In genomic region chr2:241483305-241483704, GRCh38 we compare ENCODE assay signal across 38 cellular contexts.
"Had no signal": no experiment of that assay in that cellular context is flagged by ENCODE, and none has a peak within 500 bp of the region (broad histone marks: within the 10 kb centered on the region; RNA-seq: fewer than 3 reads in every experiment).

No MANE protein-coding gene starts in this region.

- H3K27me3 ChIP-seq: adrenal gland, ascending aorta, body of pancreas, brain microvascular endothelial cell, breast epithelium, cardiac muscle cell had no signal

- H3K36me3 Mint-ChIP-seq: activated naive CD4-positive, alpha-beta T cell treated with anti-CD3 and anti-CD28 coated beads, Interleukin-2, amount 10 ng/mL, durations not matched to agents 7 days and 5 days; activated naive CD4-positive, alpha-beta T cell treated with anti-CD3 and anti-CD28 coated beads, Interleukin-2, amount 50 U/mL, for 72 hours; activated naive CD8-positive, alpha-beta T cell treated with anti-CD3 and anti-CD28 coated beads for 36 hours; activated naive CD8-positive, alpha-beta T cell treated with anti-CD3 and anti-CD28 coated beads, Interleukin-2, amount 10 ng/mL, durations not matched to agents 7 days and 5 days had no signal

- DNase-seq: activated effector memory CD4-positive, alpha-beta T cell treated with anti-CD3 and anti-CD28 coated beads, Interleukin-2, amount 50 U/mL, for 16 hours; activated effector memory CD4-positive, alpha-beta T cell treated with Interleukin-2 at 50 U/mL for 16 hours; activated gamma-delta T cell; activated gamma-delta T cell treated with Interleukin-2 at 50 U/mL for 16 hours; activated naive CD4-positive, alpha-beta T cell; activated naive CD4-positive, alpha-beta T cell treated with anti-CD3 and anti-CD28 coated beads for 36 hours; activated naive CD4-positive, alpha-beta T cell treated with anti-CD3 and anti-CD28 coated beads, Interleukin-2, amount 10 ng/mL, durations not matched to agents 7 days and 5 days; activated naive CD4-positive, alpha-beta T cell treated with anti-CD3 and anti-CD28 coated beads, Interleukin-2, amount 50 U/mL, for 16 hours; activated naive CD4-positive, alpha-beta T cell treated with Interleukin-2 at 50 U/mL for 16 hours; activated naive CD8-positive, alpha-beta T cell treated with anti-CD3 and anti-CD28 coated beads for 36 hours; activated naive CD8-positive, alpha-beta T cell treated with anti-CD3 and anti-CD28 coated beads, Interleukin-2, amount 10 ng/mL, durations not matched to agents 7 days and 5 days; activated naive CD8-positive, alpha-beta T cell treated with anti-CD3 and anti-CD28 coated beads, Interleukin-2, amount 50 U/mL, for 24 hours; activated T-cell treated with anti-CD3 and anti-CD28 coated beads for 4 hours; activated T-cell treated with anti-CD3 and anti-CD28 coated beads, Interleukin-2, amount 50 U/mL, for 1 hour; activated T-cell treated with anti-CD3 and anti-CD28 coated beads, Interleukin-2, amount 50 U/mL, for 24 hours; activated T-cell treated with anti-CD3 and anti-CD28 coated beads, Interleukin-2, amount 50 U/mL, for 4 hours; activated T-cell treated with anti-CD3 and anti-CD28 coated beads, Interleukin-2, amount 50 U/mL, for 48 hours; activated T-cell treated with anti-CD3 and anti-CD28 coated beads, Interleukin-2, amount 50 U/mL, for 72 hours; adrenal gland; amniotic stem cell; amygdala; anterior cingulate cortex; aorta; body of pancreas; brain microvascular endothelial cell; central memory CD4-positive, alpha-beta T cell had no signal

- H3K4me1 ChIP-seq: ascending aorta, body of pancreas, breast epithelium had no signal

- ATAC-seq: activated naive CD4-positive, alpha-beta T cell treated with anti-CD3 and anti-CD28 coated beads, Interleukin-2, amount 50 U/mL, for 72 hours; activated naive CD8-positive, alpha-beta T cell treated with anti-CD3 and anti-CD28 coated beads, Interleukin-2, amount 50 U/mL, for 24 hours; activated T-cell treated with anti-CD3 and anti-CD28 coated beads, Interleukin-2, amount 50 U/mL, for 4 hours; activated T-cell treated with anti-CD3 and anti-CD28 coated beads, Interleukin-2, amount 50 U/mL, for 72 hours; activated T-helper 17 cell treated with anti-CD3 and anti-CD28 coated beads, Interleukin-2, amount 50 U/mL, for 72 hours; body of pancreas had no signal

- H3K9me3 Mint-ChIP-seq: activated naive CD4-positive, alpha-beta T cell treated with anti-CD3 and anti-CD28 coated beads for 36 hours; activated naive CD4-positive, alpha-beta T cell treated with anti-CD3 and anti-CD28 coated beads, Interleukin-2, amount 10 ng/mL, durations not matched to agents 7 days and 5 days; activated naive CD4-positive, alpha-beta T cell treated with anti-CD3 and anti-CD28 coated beads, Interleukin-2, amount 50 U/mL, for 24 hours; activated naive CD4-positive, alpha-beta T cell treated with anti-CD3 and anti-CD28 coated beads, Interleukin-2, amount 50 U/mL, for 72 hours; activated naive CD8-positive, alpha-beta T cell treated with anti-CD3 and anti-CD28 coated beads for 36 hours; activated naive CD8-positive, alpha-beta T cell treated with anti-CD3 and anti-CD28 coated beads, Interleukin-2, amount 10 ng/mL, durations not matched to agents 7 days and 5 days; activated naive CD8-positive, alpha-beta T cell treated with anti-CD3 and anti-CD28 coated beads, Interleukin-2, amount 50 U/mL, for 24 hours; activated T-cell treated with anti-CD3 and anti-CD28 coated beads, Interleukin-2, amount 50 U/mL, for 24 hours; activated T-cell treated with anti-CD3 and anti-CD28 coated beads, Interleukin-2, amount 50 U/mL, for 4 hours; activated T-cell treated with anti-CD3 and anti-CD28 coated beads, Interleukin-2, amount 50 U/mL, for 72 hours; activated T-helper 1 cell treated with anti-CD3 and anti-CD28 coated beads, Interleukin-12 subunit alpha, Interleukin-12 subunit beta, Interleukin-2, Interleukin-4 antibody, amounts not matched to agents 30 ng/mL and 10 ng/mL and 1 ng/mL, durations not matched to agents 14 hours and 24 hours and 36 hours; activated T-helper 17 cell treated with anti-CD3 and anti-CD28 coated beads, Interleukin-2, amount 50 U/mL, for 72 hours; activated T-helper 2 cell treated with anti-CD3 and anti-CD28 coated beads, Interferon-gamma antibody, Interleukin-2, Interleukin-4, amounts not matched to agents 10 μg/mL and 5 μg/mL and 100 μg/mL, durations not matched to agents 14 hours and 24 hours and 36 hours; brain; central memory CD8-positive, alpha-beta T cell had no signal

- H3K4me1 Mint-ChIP-seq: activated naive CD4-positive, alpha-beta T cell treated with anti-CD3 and anti-CD28 coated beads, Interleukin-2, amount 10 ng/mL, durations not matched to agents 7 days and 5 days; activated naive CD4-positive, alpha-beta T cell treated with anti-CD3 and anti-CD28 coated beads, Interleukin-2, amount 50 U/mL, for 24 hours; activated naive CD8-positive, alpha-beta T cell treated with anti-CD3 and anti-CD28 coated beads for 36 hours; activated naive CD8-positive, alpha-beta T cell treated with anti-CD3 and anti-CD28 coated beads, Interleukin-2, amount 10 ng/mL, durations not matched to agents 7 days and 5 days; activated naive CD8-positive, alpha-beta T cell treated with anti-CD3 and anti-CD28 coated beads, Interleukin-2, amount 50 U/mL, for 24 hours; activated T-helper 17 cell treated with anti-CD3 and anti-CD28 coated beads, Interleukin-2, amount 50 U/mL, for 72 hours; central memory CD8-positive, alpha-beta T cell had no signal

- H3K36me3 ChIP-seq: adrenal gland, breast epithelium, cardiac muscle cell had no signal

- H3K27me3 Mint-ChIP-seq: activated naive CD4-positive, alpha-beta T cell treated with anti-CD3 and anti-CD28 coated beads, Interleukin-2, amount 50 U/mL, for 24 hours; activated naive CD8-positive, alpha-beta T cell treated with anti-CD3 and anti-CD28 coated beads for 36 hours; activated naive CD8-positive, alpha-beta T cell treated with anti-CD3 and anti-CD28 coated beads, Interleukin-2, amount 50 U/mL, for 24 hours; activated T-cell treated with anti-CD3 and anti-CD28 coated beads, Interleukin-2, amount 50 U/mL, for 24 hours; activated T-helper 17 cell treated with anti-CD3 and anti-CD28 coated beads, Interleukin-2, amount 50 U/mL, for 72 hours; brain; central memory CD8-positive, alpha-beta T cell had no signal

- FAIRE-seq: astrocyte had no signal

- H3K9me3 ChIP-seq: adrenal gland, ascending aorta, body of pancreas, breast epithelium had no signal

- H3K4me3 ChIP-seq: adrenal gland, ascending aorta, body of pancreas, breast epithelium, cardiac muscle cell had no signal

- H3K4me3 Mint-ChIP-seq: activated naive CD4-positive, alpha-beta T cell treated with anti-CD3 and anti-CD28 coated beads for 36 hours; activated naive CD4-positive, alpha-beta T cell treated with anti-CD3 and anti-CD28 coated beads, Interleukin-2, amount 10 ng/mL, durations not matched to agents 7 days and 5 days; activated naive CD4-positive, alpha-beta T cell treated with anti-CD3 and anti-CD28 coated beads, Interleukin-2, amount 50 U/mL, for 24 hours; activated naive CD8-positive, alpha-beta T cell; activated naive CD8-positive, alpha-beta T cell treated with anti-CD3 and anti-CD28 coated beads for 36 hours; activated naive CD8-positive, alpha-beta T cell treated with anti-CD3 and anti-CD28 coated beads, Interleukin-2, amount 10 ng/mL, durations not matched to agents 7 days and 5 days; activated naive CD8-positive, alpha-beta T cell treated with anti-CD3 and anti-CD28 coated beads, Interleukin-2, amount 50 U/mL, for 24 hours; activated T-cell treated with anti-CD3 and anti-CD28 coated beads, Interleukin-2, amount 50 U/mL, for 24 hours; activated T-cell treated with anti-CD3 and anti-CD28 coated beads, Interleukin-2, amount 50 U/mL, for 4 hours; activated T-cell treated with anti-CD3 and anti-CD28 coated beads, Interleukin-2, amount 50 U/mL, for 72 hours; activated T-helper 1 cell treated with anti-CD3 and anti-CD28 coated beads, Interleukin-12 subunit alpha, Interleukin-12 subunit beta, Interleukin-2, Interleukin-4 antibody, amounts not matched to agents 30 ng/mL and 10 ng/mL and 1 ng/mL, durations not matched to agents 14 hours and 24 hours and 36 hours; activated T-helper 17 cell treated with anti-CD3 and anti-CD28 coated beads, Interleukin-2, amount 50 U/mL, for 72 hours; brain; central memory CD8-positive, alpha-beta T cell had no signal

- H3K27ac Mint-ChIP-seq: activated naive CD4-positive, alpha-beta T cell treated with anti-CD3 and anti-CD28 coated beads for 36 hours; activated naive CD4-positive, alpha-beta T cell treated with anti-CD3 and anti-CD28 coated beads, Interleukin-2, amount 10 ng/mL, durations not matched to agents 7 days and 5 days; activated naive CD4-positive, alpha-beta T cell treated with anti-CD3 and anti-CD28 coated beads, Interleukin-2, amount 50 U/mL, for 24 hours; activated naive CD8-positive, alpha-beta T cell; activated naive CD8-positive, alpha-beta T cell treated with anti-CD3 and anti-CD28 coated beads for 36 hours; activated naive CD8-positive, alpha-beta T cell treated with anti-CD3 and anti-CD28 coated beads, Interleukin-2, amount 10 ng/mL, durations not matched to agents 7 days and 5 days; activated naive CD8-positive, alpha-beta T cell treated with anti-CD3 and anti-CD28 coated beads, Interleukin-2, amount 50 U/mL, for 24 hours; activated T-cell treated with anti-CD3 and anti-CD28 coated beads, Interleukin-2, amount 50 U/mL, for 24 hours; activated T-cell treated with anti-CD3 and anti-CD28 coated beads, Interleukin-2, amount 50 U/mL, for 72 hours; activated T-helper 1 cell treated with anti-CD3 and anti-CD28 coated beads, Interleukin-12 subunit alpha, Interleukin-12 subunit beta, Interleukin-2, Interleukin-4 antibody, amounts not matched to agents 30 ng/mL and 10 ng/mL and 1 ng/mL, durations not matched to agents 14 hours and 24 hours and 36 hours; activated T-helper 17 cell treated with anti-CD3 and anti-CD28 coated beads, Interleukin-2, amount 50 U/mL, for 72 hours; activated T-helper 2 cell treated with anti-CD3 and anti-CD28 coated beads, Interferon-gamma antibody, Interleukin-2, Interleukin-4, amounts not matched to agents 10 μg/mL and 5 μg/mL and 100 μg/mL, durations not matched to agents 14 hours and 24 hours and 36 hours had no signal

- H3K27ac ChIP-seq: adrenal gland, ascending aorta, body of pancreas, brain microvascular endothelial cell, breast epithelium, cardiac muscle cell had no signal
